10 cellular contexts compared by ENCODE assay signal in genomic region chr6:142872376-142872775, GRCh38.
A peak's percentile ranks its signal among the peaks of the same experiment; 100 is the strongest.
DNase-seq lines count a peak whose midpoint lies in the region; ATAC-seq, FAIRE-seq and TF ChIP-seq lines count a peak whose summit lies in the region.
"Had no signal": no experiment of that assay in that cellular context is flagged by ENCODE, and none has a peak within 500 bp of the region (broad histone marks: within the 10 kb centered on the region; RNA-seq: fewer than 3 reads in every experiment).

No MANE protein-coding gene starts in this region.

- POLR2A ChIA-PET in A549 (lab: Yijun Ruan, JAX), result no interaction called here

- H3K4me2 ChIP-seq in A549, result peak overlapping the region; percentile 25

- FAIRE-seq in A549 (lab: Jason Lieb, UNC), result no peak

- no peak for TF ChIP-seq POLR2A in A549 (IDR thresholded peaks at IDR 0.05; ENCODE audit: low read length)

- CTCF ChIA-PET in A549 (lab: Yijun Ruan, JAX), result interaction anchor here (0.5 kb wide), 1 partner anchor 553 kb away, joined by 3 read pairs; no protein-coding TSS in a partner anchor

- H3K4me3 ChIP-seq in A549, result no peak overlapping the region
- H3K4me3 ChIP-seq in lower lobe of right lung, result no peak overlapping the region

- H3K36me3 ChIP-seq in lower lobe of right lung, result no peaks in the 10 kb centered on the region

- no peak for TF ChIP-seq RAD21 in A549 (conservative IDR thresholded peaks at IDR 0.05 in 1 of 2, IDR thresholded peaks at IDR 0.05 in 1 of 2)

- H3K27ac ChIP-seq in A549 (no peak overlapping the region; a peak in 1 of 6 replicates), caudate nucleus (ENCODE audit: low read depth, low read length) (peak overlapping the region; percentile 49), lower lobe of right lung (peak overlapping the region; percentile 51)

- H3K27me3 ChIP-seq in lower lobe of right lung (ENCODE audit: low read depth), result no peaks in the 10 kb centered on the region

- ATAC-seq in A549 (no peak), lower lobe of right lung (no peak), GM18502 (IDR thresholded peaks at IDR 0.05; ENCODE audit: poor library complexity, unreplicated experiment) (no peak)

- TF ChIP-seq EP300 in A549 (IDR thresholded peaks at IDR 0.05), result no peak

- 86% methylated on average over 3 of the region's 3 CpGs for WGBS in A549 (ENCODE audit: missing lambda C conversion rate)

- H3K9me3 ChIP-seq in A549 (no peaks in the 10 kb centered on the region), lower lobe of right lung (no peaks in the 10 kb centered on the region)

- H3K4me1 ChIP-seq in A549, result peaks cover 35% of the 10 kb centered on the region
- H3K4me1 ChIP-seq in lower lobe of right lung, result peaks cover 40% of the 10 kb centered on the region

- DNase-seq in A549 (ENCODE audit: low read depth in 1 of 2, low spot score in 1 of 2) (no peak), M059J (ENCODE audit: low read depth) (peak; percentile 55), caudate nucleus (lab: John Stamatoyannopoulos, UW) (no peak), lower lobe of right lung (no peak), iPS-NIHi7 (ENCODE audit: extremely low spot score) (no peak), NCI-H526 treated with DMSO at 0.1 percent for 48 hours (lab: John Stamatoyannopoulos, UW) (no peak)
- no peak for DNase-seq in activated CD4-positive, CD25-positive, alpha-beta regulatory T cell treated with anti-CD3 and anti-CD28 coated beads, Interleukin-2, amount 50 U/mL, for 72 hours
- DNase-seq: DMS153, retina had no signal

- intact Hi-C loops in lower lobe of right lung (cut with DNase I), result no loop called here

- no peak for TF ChIP-seq CTCF in A549 (IDR thresholded peaks at IDR 0.05)
- no peak for TF ChIP-seq CTCF in lower lobe of right lung (IDR thresholded peaks at IDR 0.05)

TF ChIP-seq in A549, 52 proteins besides CTCF, POLR2A, EP300 and RAD21:
- no peak for TF ChIP-seq HOXA7 (CRISPR knock-in tag; IDR thresholded peaks at IDR 0.05)
- no peak for TF ChIP-seq ZFP36 (IDR thresholded peaks at IDR 0.05; ENCODE audit: borderline replicate concordance, partially characterized antibody)
- no peak for TF ChIP-seq SMC3 (IDR thresholded peaks at IDR 0.05)
- TF ChIP-seq, protein P1, sequence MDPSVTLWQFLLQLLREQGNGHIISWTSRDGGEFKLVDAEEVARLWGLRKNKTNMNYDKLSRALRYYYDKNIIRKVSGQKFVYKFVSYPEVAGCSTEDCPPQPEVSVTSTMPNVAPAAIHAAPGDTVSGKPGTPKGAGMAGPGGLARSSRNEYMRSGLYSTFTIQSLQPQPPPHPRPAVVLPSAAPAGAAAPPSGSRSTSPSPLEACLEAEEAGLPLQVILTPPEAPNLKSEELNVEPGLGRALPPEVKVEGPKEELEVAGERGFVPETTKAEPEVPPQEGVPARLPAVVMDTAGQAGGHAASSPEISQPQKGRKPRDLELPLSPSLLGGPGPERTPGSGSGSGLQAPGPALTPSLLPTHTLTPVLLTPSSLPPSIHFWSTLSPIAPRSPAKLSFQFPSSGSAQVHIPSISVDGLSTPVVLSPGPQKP (IDR thresholded peaks at IDR 0.05; ENCODE audit: low read depth, low read length), result no peak
- no peak for TF ChIP-seq CBX2 (IDR thresholded peaks at IDR 0.05; ENCODE audit: borderline replicate concordance, low read depth)
- TF ChIP-seq FOXS1 (CRISPR knock-in tag; IDR thresholded peaks at IDR 0.05), result no peak
- no peak for TF ChIP-seq MAFK (IDR thresholded peaks at IDR 0.05; ENCODE audit: partially characterized antibody)
- no peak for TF ChIP-seq CBX8 (IDR thresholded peaks at IDR 0.05)
- TF ChIP-seq HOXB13 (CRISPR knock-in tag; IDR thresholded peaks at IDR 0.05; ENCODE audit: low read depth), result no peak
- no peak for TF ChIP-seq ZNF302 (CRISPR knock-in tag; IDR thresholded peaks at IDR 0.05)
- no peak for TF ChIP-seq ZSCAN20 (CRISPR knock-in tag; IDR thresholded peaks at IDR 0.05)
- no peak for TF ChIP-seq HMGXB4 (CRISPR knock-in tag; IDR thresholded peaks at IDR 0.05; ENCODE audit: borderline replicate concordance)
- TF ChIP-seq PHF8 (IDR thresholded peaks at IDR 0.05; ENCODE audit: borderline replicate concordance, low read depth), result no peak
- TF ChIP-seq HOXB5 (CRISPR knock-in tag; IDR thresholded peaks at IDR 0.05), result no peak
- TF ChIP-seq KDM5A (IDR thresholded peaks at IDR 0.05), result no peak

Comparison
In these comparisons a context has a peak if more than half of its experiments do, and no peak if none do; other contexts are left out.
1. H3K27ac ChIP-seq: peak in caudate nucleus (single experiment) and lower lobe of right lung (single experiment); none in A549 (0 of 2).